Comparison of ENCODE assay signal across 19 cellular contexts in genomic region chr6:9428416-9429172, GRCh38.
A peak's percentile ranks its signal among the peaks of the same experiment; 100 is the strongest.
DNase-seq lines count a peak whose midpoint lies in the region; ATAC-seq and TF ChIP-seq lines count a peak whose summit lies in the region.
"Had no signal": no experiment of that assay in that cellular context is flagged by ENCODE, and none has a peak within 500 bp of the region (broad histone marks: within the 10 kb centered on the region; RNA-seq: fewer than 3 reads in every experiment).

No MANE protein-coding gene starts in this region.

- ATAC-seq in HG03159 (IDR thresholded peaks at IDR 0.05; ENCODE audit: unreplicated experiment) (no peak), GM18873 (IDR thresholded peaks at IDR 0.05; ENCODE audit: low FRiP score, unreplicated experiment) (no peak)

- in situ Hi-C loops in brain microvascular endothelial cell (cut with HindIII; ENCODE audit: low pct_ligation_motif_present, low sequenced_read_pairs) = no loop called here

- H3K4me3 ChIP-seq in breast epithelium = no peak overlapping the region
- H3K4me3 ChIP-seq in brain microvascular endothelial cell (ENCODE audit: low read depth, low read length) = no peak overlapping the region
- H3K4me3 ChIP-seq in fibroblast of mammary gland (ENCODE audit: control insufficient read depth, low read depth, low read length) = no peak overlapping the region
- no peak overlapping the region for H3K4me3 ChIP-seq in A673 (ENCODE audit: low read depth, low read length, poor library complexity, severe bottlenecking)

- peak; percentile 40 for DNase-seq in MCF 10A (ENCODE audit: unreplicated experiment)
- DNase-seq in breast epithelium (ENCODE audit: low spot score in 2 of 2) = no peak
- peak; percentile 8 for DNase-seq in brain microvascular endothelial cell
- peak; percentile 11 for DNase-seq in fibroblast of mammary gland (ENCODE audit: low read depth)
- DNase-seq in A673 (ENCODE audit: low spot score) = no peak
- no peak for DNase-seq in kidney glomerular epithelial cell (lab: John Stamatoyannopoulos, UW)
- DNase-seq: 8988T, DND-41, H9, NCI-H1436, NCI-H2029, NCI-H2171, NCI-H446, NCI-H69, Right ventricle myocardium superior had no signal

- peaks cover 4% of the 10 kb centered on the region for H3K4me1 Mint-ChIP-seq in MCF 10A (ENCODE audit: insufficient read depth, unreplicated experiment)

- intact Hi-C loops in MCF 10A (cut with micrococcal nuclease) (no loop called here), breast epithelium (cut with DNase I; ENCODE audit: low total_unique reads) (no loop called here), A673 (cut with micrococcal nuclease; ENCODE audit: unreplicated experiment) (no loop called here)

- no peak overlapping the region for H3K27ac ChIP-seq in breast epithelium
- no peak overlapping the region for H3K27ac ChIP-seq in brain microvascular endothelial cell
- H3K27ac ChIP-seq in A673 (ENCODE audit: low read depth, low read length, poor library complexity, severe bottlenecking) = no peak overlapping the region
- H3K27ac ChIP-seq: C4-2B, HL-60 had no signal

- peaks cover 4% of the 10 kb centered on the region for H3K9me3 Mint-ChIP-seq in MCF 10A (ENCODE audit: unreplicated experiment)

- TF ChIP-seq CTCF in MCF 10A (IDR thresholded peaks at IDR 0.05; ENCODE audit: unreplicated experiment) (no peak), breast epithelium (IDR thresholded peaks at IDR 0.05) (no peak), brain microvascular endothelial cell (IDR thresholded peaks at IDR 0.05; ENCODE audit: low read depth, low read length, missing control alignments) (no peak), fibroblast of mammary gland (conservative IDR thresholded peaks at IDR 0.05; ENCODE audit: control insufficient read depth, insufficient read depth, low read depth, low read length) (no peak), A673 (conservative IDR thresholded peaks at IDR 0.05; ENCODE audit: low read depth, low read length) (no peak)

- no peaks in the 10 kb centered on the region for H3K9me3 ChIP-seq in breast epithelium
- peaks cover 4% of the 10 kb centered on the region for H3K9me3 ChIP-seq in A673 (ENCODE audit: low read depth, low read length, poor library complexity, severe bottlenecking)

- no peaks in the 10 kb centered on the region for H3K27me3 ChIP-seq in breast epithelium
- H3K27me3 ChIP-seq in brain microvascular endothelial cell (replicated peaks) = no peaks in the 10 kb centered on the region
- no peaks in the 10 kb centered on the region for H3K27me3 ChIP-seq in A673 (replicated peaks; ENCODE audit: insufficient read depth, low read depth, low read length, poor library complexity)

- H3K4me1 ChIP-seq in breast epithelium (no peaks in the 10 kb centered on the region), A673 (ENCODE audit: insufficient read depth, low read length, poor library complexity, severe bottlenecking) (no peaks in the 10 kb centered on the region)

- H3K4me3 Mint-ChIP-seq in MCF 10A (ENCODE audit: unreplicated experiment) = no peak overlapping the region
- H3K4me3 Mint-ChIP-seq: H9 had no signal

- BruUV-seq in MCF 10A (replicated peaks; lab: Mats Ljungman, UMichigan) = no TSS peak
- no TSS peak for BruUV-seq in A673 (replicated peaks; lab: Mats Ljungman, UMichigan)

- no peaks in the 10 kb centered on the region for H3K36me3 ChIP-seq in breast epithelium
- H3K36me3 ChIP-seq in brain microvascular endothelial cell (replicated peaks) = no peaks in the 10 kb centered on the region
- no peaks in the 10 kb centered on the region for H3K36me3 ChIP-seq in A673 (ENCODE audit: insufficient read depth, low read length, poor library complexity, severe bottlenecking)

- POLR2A ChIA-PET in MCF 10A (lab: Yijun Ruan, JAX) (no interaction called here), A673 (lab: Charles Lee; ENCODE audit: low non-redundant PET) (no interaction called here)

- no peak for TF ChIP-seq POLR2A in breast epithelium (IDR thresholded peaks at IDR 0.05)

- no peaks in the 10 kb centered on the region for H3K36me3 Mint-ChIP-seq in MCF 10A (ENCODE audit: insufficient read depth, unreplicated experiment)

- H3K27me3 Mint-ChIP-seq in MCF 10A (ENCODE audit: insufficient read depth, unreplicated experiment) = no peaks in the 10 kb centered on the region

- H3K27ac Mint-ChIP-seq in MCF 10A (ENCODE audit: low read depth, unreplicated experiment) = peak overlapping the region; percentile 35

- CTCF ChIA-PET in MCF 10A (lab: Yijun Ruan, JAX) (no interaction called here), A673 (lab: Charles Lee) (no interaction called here)

Comparison
In these comparisons a context has a peak if more than half of its experiments do, and no peak if none do; other contexts are left out.
1. DNase-seq: peak in MCF 10A (single experiment), brain microvascular endothelial cell (single experiment) and fibroblast of mammary gland (single experiment); none in breast epithelium (0 of 2), A673 (single experiment) and kidney glomerular epithelial cell (single experiment).